In genomic region chr2:226017534-226017933, GRCh38 we compare ENCODE assay signal across 14 cellular contexts.
DNase-seq lines count a peak whose midpoint lies in the region; ATAC-seq and TF ChIP-seq lines count a peak whose summit lies in the region.
"Had no signal": no experiment of that assay in that cellular context is flagged by ENCODE, and none has a peak within 500 bp of the region (broad histone marks: within the 10 kb centered on the region; RNA-seq: fewer than 3 reads in every experiment).

No MANE protein-coding gene starts in this region.

- H3K36me3 Mint-ChIP-seq in activated CD8-positive, alpha-beta T cell treated with anti-CD3 and anti-CD28 coated beads for 36 hours (ENCODE audit: low read depth), result peaks cover 3% of the 10 kb centered on the region
- H3K36me3 Mint-ChIP-seq in activated CD8-positive, alpha-beta T cell treated with anti-CD3 and anti-CD28 coated beads, Interleukin-2, amount 10 ng/mL, durations not matched to agents 7 days and 5 days (ENCODE audit: low read depth), result no peaks in the 10 kb centered on the region
- no peaks in the 10 kb centered on the region for H3K36me3 Mint-ChIP-seq in activated naive CD4-positive, alpha-beta T cell treated with anti-CD3 and anti-CD28 coated beads, Interleukin-2, amount 50 U/mL, for 24 hours

- no peak for ATAC-seq in activated CD8-positive, alpha-beta T cell treated with anti-CD3 and anti-CD28 coated beads for 36 hours
- ATAC-seq in activated CD8-positive, alpha-beta T cell treated with anti-CD3 and anti-CD28 coated beads, Interleukin-2, amount 10 ng/mL, durations not matched to agents 7 days and 5 days, result no peak
- ATAC-seq in stimulated activated naive CD8-positive, alpha-beta T cell treated with anti-CD3 and anti-CD28 coated beads, Interleukin-15, Interleukin-2, amounts not matched to agents 100 U/mL and 50 U/mL, for 24 hours, result peak; percentile 82
- ATAC-seq in stimulated activated naive CD8-positive, alpha-beta T cell treated with anti-CD3 and anti-CD28 coated beads, Interleukin-15, amount 100 ng/mL, for 72 hours, result no peak

- POLR2A ChIA-PET in activated CD8-positive, alpha-beta T cell treated with anti-CD3 and anti-CD28 coated beads for 36 hours (lab: Charles Lee), result no interaction called here
- POLR2A ChIA-PET in activated CD8-positive, alpha-beta T cell treated with anti-CD3 and anti-CD28 coated beads, Interleukin-2, amount 10 ng/mL, durations not matched to agents 7 days and 5 days (lab: Charles Lee), result no interaction called here

- no peak overlapping the region for H3K4me3 Mint-ChIP-seq in activated CD8-positive, alpha-beta T cell treated with anti-CD3 and anti-CD28 coated beads for 36 hours
- H3K4me3 Mint-ChIP-seq in activated CD8-positive, alpha-beta T cell treated with anti-CD3 and anti-CD28 coated beads, Interleukin-2, amount 10 ng/mL, durations not matched to agents 7 days and 5 days, result no peak overlapping the region
- H3K4me3 Mint-ChIP-seq in activated naive CD4-positive, alpha-beta T cell treated with anti-CD3 and anti-CD28 coated beads, Interleukin-2, amount 50 U/mL, for 24 hours, result no peak overlapping the region
- H3K4me3 Mint-ChIP-seq in stimulated activated naive CD8-positive, alpha-beta T cell treated with anti-CD3 and anti-CD28 coated beads, Interleukin-15, amount 100 ng/mL, for 72 hours, result no peak overlapping the region
- H3K4me3 Mint-ChIP-seq: B cell; CD4-positive, alpha-beta T cell; HFFc6 had no signal

- no peak overlapping the region for H3K27ac Mint-ChIP-seq in activated CD8-positive, alpha-beta T cell treated with anti-CD3 and anti-CD28 coated beads for 36 hours
- no peak overlapping the region for H3K27ac Mint-ChIP-seq in activated CD8-positive, alpha-beta T cell treated with anti-CD3 and anti-CD28 coated beads, Interleukin-2, amount 10 ng/mL, durations not matched to agents 7 days and 5 days
- H3K27ac Mint-ChIP-seq in activated naive CD4-positive, alpha-beta T cell treated with anti-CD3 and anti-CD28 coated beads, Interleukin-2, amount 50 U/mL, for 24 hours, result peak overlapping the region; percentile 27
- no peak overlapping the region for H3K27ac Mint-ChIP-seq in stimulated activated naive CD8-positive, alpha-beta T cell treated with anti-CD3 and anti-CD28 coated beads, Interleukin-15, amount 100 ng/mL, for 72 hours
- H3K27ac Mint-ChIP-seq: B cell; CD4-positive, alpha-beta T cell; HFFc6 had no signal

- no peaks in the 10 kb centered on the region for H3K4me1 Mint-ChIP-seq in activated CD8-positive, alpha-beta T cell treated with anti-CD3 and anti-CD28 coated beads for 36 hours (ENCODE audit: low read depth)
- no peaks in the 10 kb centered on the region for H3K4me1 Mint-ChIP-seq in activated CD8-positive, alpha-beta T cell treated with anti-CD3 and anti-CD28 coated beads, Interleukin-2, amount 10 ng/mL, durations not matched to agents 7 days and 5 days (ENCODE audit: low read depth)
- H3K4me1 Mint-ChIP-seq in activated naive CD4-positive, alpha-beta T cell treated with anti-CD3 and anti-CD28 coated beads, Interleukin-2, amount 50 U/mL, for 24 hours, result peaks cover 4% of the 10 kb centered on the region
- no peaks in the 10 kb centered on the region for H3K4me1 Mint-ChIP-seq in stimulated activated naive CD8-positive, alpha-beta T cell treated with anti-CD3 and anti-CD28 coated beads, Interleukin-15, amount 100 ng/mL, for 72 hours
- H3K4me1 Mint-ChIP-seq: B cell had no signal

- CTCF ChIA-PET in activated CD8-positive, alpha-beta T cell treated with anti-CD3 and anti-CD28 coated beads for 36 hours (lab: Charles Lee), result no interaction called here
- CTCF ChIA-PET in activated CD8-positive, alpha-beta T cell treated with anti-CD3 and anti-CD28 coated beads, Interleukin-2, amount 10 ng/mL, durations not matched to agents 7 days and 5 days (lab: Charles Lee), result no interaction called here

- H3K9me3 Mint-ChIP-seq in activated CD8-positive, alpha-beta T cell treated with anti-CD3 and anti-CD28 coated beads for 36 hours, result peaks cover 9% of the 10 kb centered on the region
- H3K9me3 Mint-ChIP-seq in activated CD8-positive, alpha-beta T cell treated with anti-CD3 and anti-CD28 coated beads, Interleukin-2, amount 10 ng/mL, durations not matched to agents 7 days and 5 days (ENCODE audit: insufficient read depth), result peaks cover 5% of the 10 kb centered on the region
- peaks cover 6% of the 10 kb centered on the region for H3K9me3 Mint-ChIP-seq in activated naive CD4-positive, alpha-beta T cell treated with anti-CD3 and anti-CD28 coated beads, Interleukin-2, amount 50 U/mL, for 24 hours
- peaks cover 15 to 28% of the 10 kb centered on the region in 2 donors for H3K9me3 Mint-ChIP-seq in stimulated activated naive CD8-positive, alpha-beta T cell treated with anti-CD3 and anti-CD28 coated beads, Interleukin-15, amount 100 ng/mL, for 72 hours

- no peak for TF ChIP-seq CTCF in activated CD8-positive, alpha-beta T cell treated with anti-CD3 and anti-CD28 coated beads for 36 hours (IDR thresholded peaks at IDR 0.05)

- intact Hi-C loops in activated CD8-positive, alpha-beta T cell treated with anti-CD3 and anti-CD28 coated beads for 36 hours (cut with micrococcal nuclease), result no loop called here

- DNase-seq in activated CD8-positive, alpha-beta T cell treated with anti-CD3 and anti-CD28 coated beads for 36 hours, result peak; percentile 12
- no peak for DNase-seq in activated CD8-positive, alpha-beta T cell treated with anti-CD3 and anti-CD28 coated beads, Interleukin-2, amount 10 ng/mL, durations not matched to agents 7 days and 5 days
- no peak for DNase-seq in activated naive CD4-positive, alpha-beta T cell (lab: John Stamatoyannopoulos, UW)
- DNase-seq in stimulated activated naive CD8-positive, alpha-beta T cell treated with anti-CD3 and anti-CD28 coated beads, Interleukin-15, Interleukin-2, amounts not matched to agents 100 U/mL and 50 U/mL, for 24 hours, result no peak
- no peak for DNase-seq in stimulated activated naive CD8-positive, alpha-beta T cell treated with anti-CD3 and anti-CD28 coated beads, Interleukin-15, amount 100 ng/mL, for 72 hours
- DNase-seq in activated CD8-positive, alpha-beta memory T cell treated with anti-CD3 and anti-CD28 coated beads for 24 hours, result no peak
- DNase-seq: C1 segment of cervical spinal cord; Calu3; CD4-positive, alpha-beta T cell; DMS 273 treated with DMSO at 0.1 percent for 48 hours; HCEC 1CT; HFFc6 had no signal

- H3K27me3 Mint-ChIP-seq in activated CD8-positive, alpha-beta T cell treated with anti-CD3 and anti-CD28 coated beads for 36 hours, result peaks cover 3% of the 10 kb centered on the region
- H3K27me3 Mint-ChIP-seq in activated CD8-positive, alpha-beta T cell treated with anti-CD3 and anti-CD28 coated beads, Interleukin-2, amount 10 ng/mL, durations not matched to agents 7 days and 5 days (ENCODE audit: low read depth), result no peaks in the 10 kb centered on the region
- H3K27me3 Mint-ChIP-seq in activated naive CD4-positive, alpha-beta T cell treated with anti-CD3 and anti-CD28 coated beads, Interleukin-2, amount 50 U/mL, for 24 hours, result no peaks in the 10 kb centered on the region
- H3K27me3 Mint-ChIP-seq in stimulated activated naive CD8-positive, alpha-beta T cell treated with anti-CD3 and anti-CD28 coated beads, Interleukin-15, amount 100 ng/mL, for 72 hours, result peaks cover 15% of the 10 kb centered on the region
- H3K27me3 Mint-ChIP-seq: B cell; CD4-positive, alpha-beta T cell had no signal
